In the genomic region with DNA sequence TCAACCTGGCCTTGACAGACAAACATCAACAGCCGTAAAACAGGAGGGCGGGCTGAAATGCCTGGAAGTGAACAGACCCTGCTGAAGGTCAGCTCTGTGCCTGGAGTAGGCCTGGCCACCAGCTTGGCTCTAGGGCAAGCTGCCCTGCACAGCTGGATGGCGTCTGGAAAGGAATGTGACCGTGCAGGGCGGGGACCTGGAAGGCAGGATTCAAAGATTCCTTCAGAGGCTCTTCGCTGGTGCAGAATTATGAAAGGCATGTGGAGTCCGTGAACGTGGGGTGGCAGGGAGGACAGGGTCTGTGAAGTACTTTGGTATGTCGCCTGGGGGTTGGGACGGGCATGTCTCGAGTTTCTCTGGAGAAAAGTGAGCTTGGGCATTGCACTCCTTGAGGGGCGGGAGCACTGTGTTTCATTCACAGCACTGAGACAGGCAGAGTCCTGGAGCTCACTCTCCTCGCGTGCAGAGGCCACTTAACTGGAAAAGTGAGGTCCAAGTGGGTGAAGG, we compare ENCODE assay signal across 8 cellular contexts. TPM values are rescaled to one million over a fixed set of nuclear protein-coding genes. Genes with fewer than 3 reads are reported as not detected.
DNase-seq lines count a peak whose midpoint lies in the region; ATAC-seq and TF ChIP-seq lines count a peak whose summit lies in the region.

No MANE protein-coding gene starts in this region.

- no peak overlapping the region for H3K56ac ChIP-seq in H9 (ENCODE audit: insufficient read length, low read depth, low read length)

- peaks cover 19% of the 10 kb centered on the region for H3K23me2 ChIP-seq in H9 (ENCODE audit: insufficient read length, low read depth, low read length, poor library complexity, severe bottlenecking)

- H3K9me3 ChIP-seq in H9 (ENCODE audit: control insufficient read depth, low read depth, low read length): no peaks in the 10 kb centered on the region

- peaks cover 23 to 26% of the 10 kb centered on the region in 2 experiments for H3K4me1 Mint-ChIP-seq in H9

- no peak for ATAC-seq in HG03135 (IDR thresholded peaks at IDR 0.05; ENCODE audit: unreplicated experiment)

- no peaks in the 10 kb centered on the region; the same call in 1 of the 2 replicates for H3K4me1 ChIP-seq in H9 (ENCODE audit: insufficient read depth, low read length)

- no peak overlapping the region for H4K8ac ChIP-seq in H9 (replicated peaks; ENCODE audit: insufficient read length, low read depth, low read length)

- no peak for TF ChIP-seq CTCF in H9 (conservative IDR thresholded peaks at IDR 0.05)
- TF ChIP-seq CTCF in fibroblast of villous mesenchyme (IDR thresholded peaks at IDR 0.05; ENCODE audit: insufficient read depth, low read depth, low read length): no peak

- no peak overlapping the region for H3K18ac ChIP-seq in H9 (ENCODE audit: insufficient read length, low read depth, low read length)

- H3K4me3 ChIP-seq in fibroblast of villous mesenchyme (ENCODE audit: low read depth, low read length): peak overlapping the region; percentile 97

- H3K27me3 Mint-ChIP-seq in H9 (ENCODE audit: low read depth): peaks cover 8% of the 10 kb centered on the region

- H3T11ph ChIP-seq in H9 (ENCODE audit: low read length): no peak overlapping the region

- H2BK120ac ChIP-seq in H9 (ENCODE audit: low read depth, low read length, poor library complexity, severe bottlenecking): no peak overlapping the region

- no peak overlapping the region for H2AFZ ChIP-seq in H9 (ENCODE audit: low read length)

- WGBS in H9 (ENCODE audit: extremely low coverage, insufficient read length, low lambda C conversion rate): no CpG with 5 or more reads among the region's 14 CpGs

- no peak overlapping the region for H2BK20ac ChIP-seq in H9 (ENCODE audit: low read depth, low read length, poor library complexity, severe bottlenecking)

- peak overlapping the region; percentile 81 to 87 for H3K4me3 Mint-ChIP-seq in H9

- H2BK5ac ChIP-seq in H9 (ENCODE audit: insufficient read length, low read length): no peak overlapping the region

- no peaks in the 10 kb centered on the region for H4K20me1 ChIP-seq in H9 (ENCODE audit: control insufficient read depth, insufficient read depth, insufficient read length)

- H3K79me2 ChIP-seq in H9 (ENCODE audit: insufficient read depth, low read length): no peaks in the 10 kb centered on the region

- no peaks in the 10 kb centered on the region for H3K27me3 ChIP-seq in H9 (ENCODE audit: insufficient read depth, low read length)

- H2BK12ac ChIP-seq in H9 (ENCODE audit: insufficient read length, low read depth, low read length): no peak overlapping the region

- in situ Hi-C loops in KBM-7 (cut with MboI; ENCODE audit: low pct_unique_long_range_greater_than_20kb, low sequenced_read_pairs): no loop called here

- no peak overlapping the region for H3K4ac ChIP-seq in H9 (ENCODE audit: low read depth, low read length)

- H4K91ac ChIP-seq in H9 (ENCODE audit: insufficient read length, low read depth, low read length): no peak overlapping the region

- no peak overlapping the region for H3K14ac ChIP-seq in H9 (ENCODE audit: insufficient read depth, low read length)

- no peak overlapping the region for H3K23ac ChIP-seq in H9 (ENCODE audit: insufficient read length, low read depth, low read length)

- H4K5ac ChIP-seq in H9 (ENCODE audit: insufficient read length, low read depth, low read length): no peak overlapping the region

- H3K79me1 ChIP-seq in H9 (ENCODE audit: insufficient read depth, low read depth, low read length, poor library complexity, severe bottlenecking): no peaks in the 10 kb centered on the region

- no peak overlapping the region for H3K9ac ChIP-seq in H9 (ENCODE audit: extremely low read depth, insufficient read length, low read length)

- H3K4me2 ChIP-seq in H9 (ENCODE audit: insufficient read depth, insufficient read length, low read length): peak overlapping the region; percentile 73

- DNase-seq in H9 (no peak), T1000 (lab: John Stamatoyannopoulos, UW) (peak; percentile 39), fibroblast of villous mesenchyme (ENCODE audit: low read depth) (no peak), retina (peak; percentile 41), KBM-7 (no peak), NCI-H1092 (lab: John Stamatoyannopoulos, UW) (no peak)
- no peak for DNase-seq in activated CD4-positive, CD25-positive, alpha-beta regulatory T cell (lab: John Stamatoyannopoulos, UW)

- H3K9me3 Mint-ChIP-seq in H9: no peaks in the 10 kb centered on the region; a peak in 1 of 5 replicates

- peaks cover 2 to 12% (median 8%) of the 10 kb centered on the region in 3 experiments; a peak in 4 of 7 replicates for H3K36me3 Mint-ChIP-seq in H9 (ENCODE audit: insufficient read depth in 1 of 3, low read depth in 3 of 3)

- no peak overlapping the region for H3K27ac ChIP-seq in H9 (ENCODE audit: insufficient read length, low read depth, low read length)

- peak overlapping the region in 1 of 3 experiments; percentile 57; a peak in 1 of 7 replicates for H3K27ac Mint-ChIP-seq in H9

- H2BK15ac ChIP-seq in H9 (ENCODE audit: low read depth, low read length): no peak overlapping the region

- H2AK5ac ChIP-seq in H9 (ENCODE audit: insufficient read length, low read length): no peak overlapping the region

RNA-seq across cellular contexts. Expression of gene EHD1, which starts 1.5 kb away (rescaled TPM):
- 29.1 and 31.0 TPM in 2 replicates for total RNA-seq in H9 (2021)
- 80.2 and 93.7 TPM in 2 replicates for total RNA-seq in fibroblast of villous mesenchyme

RNA-seq across cellular contexts. Expression of gene CDC42BPG, which starts 32.4 kb away (rescaled TPM):
- total RNA-seq in H9 (2021) (24.2 and 24.9 TPM in 2 replicates), fibroblast of villous mesenchyme (under 0.01 TPM in 2 replicates)

RNA-seq across cellular contexts. Expression of gene ATG2A, which starts 40.1 kb away (rescaled TPM):
- 21.3 and 22.1 TPM in 2 replicates for total RNA-seq in H9 (2021)
- 12.1 and 13.2 TPM in 2 replicates for total RNA-seq in fibroblast of villous mesenchyme

RNA-seq across cellular contexts. Expression of gene PPP2R5B, which starts 47.6 kb away (rescaled TPM):
- total RNA-seq in H9 (2021) (5.0 and 6.3 TPM in 2 replicates), fibroblast of villous mesenchyme (11.6 and 14.2 TPM in 2 replicates)

RNA-seq across cellular contexts. Expression of gene GPHA2, which starts 58.8 kb away (rescaled TPM):
- 1.3 and 2.1 TPM in 2 replicates for total RNA-seq in H9 (2021)
- total RNA-seq in fibroblast of villous mesenchyme: not detected in 2 replicates

Comparison
In these comparisons a context has a peak if more than half of its experiments do, and no peak if none do; other contexts are left out.
1. DNase-seq: peak in T1000 (single experiment) and retina (single experiment); none in H9 (single experiment), fibroblast of villous mesenchyme (single experiment), KBM-7 (single experiment), activated CD4-positive, CD25-positive, alpha-beta regulatory T cell (0 of 4) and NCI-H1092 (single experiment).
2. RNA of gene CDC42BPG, which starts 32.4 kb away (total RNA-seq): 24.2 to 24.9 TPM in H9; under 0.01 TPM in fibroblast of villous mesenchyme; every median in the first group is over 10 times any median in the second.